ENCODE assay signal across 8 cellular contexts in genomic region chr1:20507248-20507563, GRCh38.
DNase-seq lines count a peak whose midpoint lies in the region; ATAC-seq lines count a peak whose summit lies in the region.

No MANE protein-coding gene starts in this region.

- no peaks in the 10 kb centered on the region for H3K9me3 ChIP-seq in muscle layer of duodenum (ENCODE audit: control insufficient read depth in 1 of 2, low read length in 2 of 2)

- peak overlapping the region; percentile 91 for H3K27ac Mint-ChIP-seq in central memory CD8-positive, alpha-beta T cell (ENCODE audit: low read depth)

- H3K36me3 Mint-ChIP-seq in central memory CD8-positive, alpha-beta T cell (ENCODE audit: insufficient read depth): peaks cover 20% of the 10 kb centered on the region

- H3K27me3 ChIP-seq in muscle layer of duodenum (ENCODE audit: low read depth, low read length): no peaks in the 10 kb centered on the region

- no peaks in the 10 kb centered on the region for H3K9me3 Mint-ChIP-seq in central memory CD8-positive, alpha-beta T cell

- peak overlapping the region; percentile 87 to 98 for H3K4me3 ChIP-seq in muscle layer of duodenum (ENCODE audit: low read depth in 1 of 2, low read length in 2 of 2)

- H3K4me1 Mint-ChIP-seq in central memory CD8-positive, alpha-beta T cell: peaks cover 24% of the 10 kb centered on the region

- H3K4me3 Mint-ChIP-seq in central memory CD8-positive, alpha-beta T cell: peak overlapping the region; percentile 85

- H3K36me3 ChIP-seq in muscle layer of duodenum (ENCODE audit: control insufficient read depth in 1 of 2, insufficient read depth in 2 of 2, low read length in 2 of 2): peaks cover 4 to 5% of the 10 kb centered on the region in 2 donors

- H3K4me1 ChIP-seq in muscle layer of duodenum (ENCODE audit: control insufficient read depth in 1 of 2, insufficient read depth in 2 of 2, low read length in 2 of 2): peaks cover 0 to 42% of the 10 kb centered on the region in 2 donors

- H3K27me3 Mint-ChIP-seq in central memory CD8-positive, alpha-beta T cell: no peaks in the 10 kb centered on the region

- DNase-seq in central memory CD8-positive, alpha-beta T cell (ENCODE audit: low spot score in 2 of 2): no peak
- no peak for DNase-seq in cortex of kidney (lab: John Stamatoyannopoulos, UW)
- DNase-seq in NCI-H1930 (lab: John Stamatoyannopoulos, UW): no peak
- DNase-seq in SW480 (ENCODE audit: low spot score): no peak
- DNase-seq in COLO668 (lab: John Stamatoyannopoulos, UW; ENCODE audit: unreplicated experiment): no peak

- H3K27ac ChIP-seq in muscle layer of duodenum (ENCODE audit: low read length): peak overlapping the region; percentile 90

- peak; percentile 22 for ATAC-seq in GM19395 (IDR thresholded peaks at IDR 0.05; ENCODE audit: unreplicated experiment)
- ATAC-seq in HG03469 (IDR thresholded peaks at IDR 0.05; ENCODE audit: unreplicated experiment): peak; percentile 8
- ATAC-seq in central memory CD8-positive, alpha-beta T cell (replicated peaks; ENCODE audit: extremely low read depth, poor library complexity, severe bottlenecking): peak; percentile 40
